Comparison of ENCODE assay signal across 8 cellular contexts in genomic region chr3:16378920-16379319, GRCh38.
DNase-seq lines count a peak whose midpoint lies in the region; ATAC-seq and TF ChIP-seq lines count a peak whose summit lies in the region.

No MANE protein-coding gene starts in this region.

- no peaks in the 10 kb centered on the region for H3K27me3 ChIP-seq in H7 (ENCODE audit: control insufficient read depth, insufficient read depth, low read length)

- peak; percentile 36 for ATAC-seq in GM21390 (IDR thresholded peaks at IDR 0.05; ENCODE audit: unreplicated experiment)
- peak; percentile 44 for ATAC-seq in HG03469 (IDR thresholded peaks at IDR 0.05; ENCODE audit: unreplicated experiment)

- DNase-seq in GM12864 (ENCODE audit: low read depth) (peak; percentile 64), fibroblast of mammary gland (ENCODE audit: low read depth) (peak; percentile 73), DMS53 treated with DMSO at 0.1 percent for 48 hours (lab: John Stamatoyannopoulos, UW; ENCODE audit: unreplicated experiment) (no peak), H7 (no peak), NCI-H1105 (lab: John Stamatoyannopoulos, UW) (no peak)
- no peak for DNase-seq in stimulated activated CD4-positive, alpha-beta T cell treated with anti-CD3 and anti-CD28 coated beads, Interleukin-2, amount 100 ng/mL, for 48 hours

- H3K36me3 ChIP-seq in H7 (replicated peaks; ENCODE audit: control insufficient read depth, insufficient read depth, low read length), result no peaks in the 10 kb centered on the region

- H3K4me3 ChIP-seq in GM12864 (ENCODE audit: low read depth, low read length) (no peak overlapping the region), fibroblast of mammary gland (ENCODE audit: control insufficient read depth, low read depth, low read length) (no peak overlapping the region), H7 (ENCODE audit: insufficient read depth, low read depth, low read length) (no peak overlapping the region)

- TF ChIP-seq CTCF in GM12864 (IDR thresholded peaks at IDR 0.05; ENCODE audit: low read depth, low read length, missing control alignments), result no peak
- TF ChIP-seq CTCF in fibroblast of mammary gland (conservative IDR thresholded peaks at IDR 0.05; ENCODE audit: control insufficient read depth, insufficient read depth, low read depth, low read length), result no peak

Comparison
In these comparisons a context has a peak if more than half of its experiments do, and no peak if none do; other contexts are left out.
1. DNase-seq: peak in GM12864 (single experiment) and fibroblast of mammary gland (single experiment); none in DMS53 treated with DMSO at 0.1 percent for 48 hours (single experiment), H7 (single experiment), stimulated activated CD4-positive, alpha-beta T cell treated with anti-CD3 and anti-CD28 coated beads, Interleukin-2, amount 100 ng/mL, for 48 hours (0 of 2) and NCI-H1105 (single experiment).